8 cellular contexts compared by ENCODE assay signal in genomic region chrX:75155830-75156525, GRCh38. TPM values are rescaled to one million over a fixed set of nuclear protein-coding genes. Genes with fewer than 3 reads are reported as not detected.
A peak's percentile ranks its signal among the peaks of the same experiment; 100 is the strongest.
DNase-seq lines count a peak whose midpoint lies in the region; ATAC-seq and TF ChIP-seq lines count a peak whose summit lies in the region.

TSS of gene ABCB7 (minus strand) at chrX:75156283. CDS start at chrX:75156272, 11 bp downstream.

- ATAC-seq in HG02759 (IDR thresholded peaks at IDR 0.05; ENCODE audit: unreplicated experiment), result peak; percentile 92
- ATAC-seq in psoas muscle, result peak; percentile 75 to 93 (median 83)

- peak within 1 kb of the TSS; percentile 58 for H3K4me3 ChIP-seq in GM12875 (ENCODE audit: low read depth, low read length)
- peak within 1 kb of the TSS; percentile 54 to 59 for H3K4me3 ChIP-seq in right atrium auricular region
- peak within 1 kb of the TSS; percentile 71 for H3K4me3 ChIP-seq in psoas muscle

- 0 to 29% (median 0%) methylated on average over 24 to 35 of the region's 35 CpGs for WGBS in psoas muscle, 3 donors

- peak; percentile 78 for DNase-seq in NCI-H1436 (lab: John Stamatoyannopoulos, UW)
- peak; percentile 61 for DNase-seq in right atrium auricular region (ENCODE audit: low spot score)
- peak; percentile 35 to 72 for DNase-seq in psoas muscle
- DNase-seq in ureter (ENCODE audit: low spot score), result peak; percentile 59

- H3K27me3 ChIP-seq in right atrium auricular region, result no peaks in the 10 kb centered on the region
- H3K27me3 ChIP-seq in psoas muscle (ENCODE audit: insufficient read depth in 3 of 3, low read length in 2 of 3), result no peaks in the 10 kb centered on the region

- H3K9me3 ChIP-seq in right atrium auricular region (no peaks in the 10 kb centered on the region), psoas muscle (no peaks in the 10 kb centered on the region)

- H3K4me1 ChIP-seq in right atrium auricular region (no peaks in the 10 kb centered on the region), psoas muscle (peaks cover 8% of the 10 kb centered on the region)

- no peak for TF ChIP-seq CTCF in GM12875 (IDR thresholded peaks at IDR 0.05; ENCODE audit: borderline replicate concordance, insufficient read depth, low read depth, low read length)
- no peak for TF ChIP-seq CTCF in right atrium auricular region (IDR thresholded peaks at IDR 0.05)
- TF ChIP-seq CTCF in psoas muscle (IDR thresholded peaks at IDR 0.05), result peak; percentile 22

- intact Hi-C loops in T-helper 1 cell treated with Interleukin-12 subunit alpha and Interleukin-12 subunit beta and Interleukin-4 antibody, amounts not matched to agents 30 ng/mL and 1 ng/mL, for 36 hours (cut with micrococcal nuclease), result loop anchor here (1.0 to 10.0 kb wide), 8 partner anchors 118 to 1594 kb away; partner anchors contain the start of genes CHIC1, MAGEE1, PBDC1 and RLIM
- intact Hi-C loops in psoas muscle (cut with DNase I), result loop anchor here in 1 of 2 donors (10.0 kb wide), 1 partner anchor 119 kb away; the partner anchor contains the start of gene UPRT

- H3K36me3 ChIP-seq in right atrium auricular region, result no peaks in the 10 kb centered on the region
- H3K36me3 ChIP-seq in psoas muscle (ENCODE audit: insufficient read depth in 1 of 2, low read depth in 1 of 2), result no peaks in the 10 kb centered on the region

- H3K27ac ChIP-seq in angular gyrus (ENCODE audit: low read depth, low read length), result peak within 1 kb of the TSS; percentile 85
- peak within 1 kb of the TSS; percentile 76 to 81 for H3K27ac ChIP-seq in right atrium auricular region
- peak within 1 kb of the TSS; percentile 81 for H3K27ac ChIP-seq in psoas muscle

RNA-seq across cellular contexts. Expression of gene ABCB7, which starts in this region (rescaled TPM):
- 21.7 and 24.3 TPM in 2 replicates for total RNA-seq in T-helper 1 cell treated with Interleukin-12 subunit alpha and Interleukin-12 subunit beta and Interleukin-4 antibody, amounts not matched to agents 30 ng/mL and 1 ng/mL, for 36 hours
- total RNA-seq in right atrium auricular region (10 to 100 TPM; 31.1 to 36.2 TPM), psoas muscle (10 to 100 TPM; 23.6 to 39.6 (median 26.8) TPM), ureter (20.7 TPM)
- polyA plus RNA-seq in psoas muscle, result 10 to 100 TPM in 2 of 3 donors, 1 to 10 TPM in 1; 9.1 to 17.1 (median 16.2) TPM

Comparison
In these comparisons a context has a peak if more than half of its experiments do, and no peak if none do; other contexts are left out.
1. Peak in every context shown above with its lines: DNase-seq, ATAC-seq, H3K4me3 ChIP-seq and H3K27ac ChIP-seq.